10 cellular contexts compared by ENCODE assay signal in genomic region chr3:135314227-135314626, GRCh38.
"Had no signal": no experiment of that assay in that cellular context is flagged by ENCODE, and none has a peak within 500 bp of the region (broad histone marks: within the 10 kb centered on the region; RNA-seq: fewer than 3 reads in every experiment).

No MANE protein-coding gene starts in this region.

- H3K27ac ChIP-seq: HL-60, KMS-11 had no signal

- H3K9ac ChIP-seq: KMS-11 had no signal

- H3K4me3 Mint-ChIP-seq: GM23338, H9 had no signal

- H3K36me3 Mint-ChIP-seq: IgD-negative memory B cell had no signal

- ATAC-seq: GM23338, HepG2 had no signal

- FAIRE-seq: H1, H54, HepG2 had no signal

- H3K4me2 ChIP-seq: GM23338, KMS-11 had no signal

- H3K27ac Mint-ChIP-seq: GM23338, H9 had no signal

- DNase-seq: H9, HCEC 1CT, KBM-7 had no signal

- H2AFZ ChIP-seq: GM23338 had no signal

- H3K4me3 ChIP-seq: GM23338 had no signal
